ENCODE assay signal across 26 cellular contexts in genomic region chr11:134879341-134879740, GRCh38.
"Had no signal": no experiment of that assay in that cellular context is flagged by ENCODE, and none has a peak within 500 bp of the region (broad histone marks: within the 10 kb centered on the region; RNA-seq: fewer than 3 reads in every experiment).

No MANE protein-coding gene starts in this region.

- H3K27ac ChIP-seq: left lung, lower lobe of right lung, pancreas, prostate gland, skin epidermis, stomach, testis, thyroid gland, transverse colon, uterus had no signal

- H3K4me1 ChIP-seq: left lung, lower lobe of right lung, pancreas, prostate gland, stomach, testis, thyroid gland, transverse colon, uterus had no signal

- H3K9me3 ChIP-seq: left lung, lower lobe of right lung, pancreas, prostate gland, stomach, testis, thyroid gland, transverse colon, uterus had no signal

- DNase-seq: hippocampal formation; kidney glomerular epithelial cell; left cardiac atrium; left lung; lower lobe of right lung; mammary epithelial cell; mesenchymal stem cell; naive thymus-derived CD8-positive, alpha-beta T cell; nucleus accumbens; pancreas; retina; right cardiac atrium; stimulated activated CD4-positive, alpha-beta T cell treated with anti-CD3 and anti-CD28 coated beads, Interleukin-12 subunit alpha, Interleukin-12 subunit beta, amount 100 ng/mL, for 4 hours; stimulated activated CD4-positive, alpha-beta T cell treated with anti-CD3 and anti-CD28 coated beads, Interleukin-15, amount 100 ng/mL, for 24 hours; stimulated activated CD4-positive, alpha-beta T cell treated with anti-CD3 and anti-CD28 coated beads, Interleukin-2, amount 100 ng/mL, for 24 hours; stimulated activated CD4-positive, alpha-beta T cell treated with anti-CD3 and anti-CD28 coated beads, Interleukin-4, amount 100 ng/mL, for 1 hour; stimulated activated naive B cell treated with anti-CD40 and anti-IgM and Interleukin-4, amounts not matched to agents 10 μg/mL and 1 μg/mL and 100 μg/mL, for 72 hours; stimulated activated naive CD8-positive, alpha-beta T cell treated with anti-CD3 and anti-CD28 coated beads, Interleukin-15, Interleukin-2, amounts not matched to agents 100 U/mL and 50 U/mL, for 24 hours; stomach; testis; thyroid gland; transverse colon; uterus had no signal

- H3K4me3 ChIP-seq: left lung, lower lobe of right lung, pancreas, prostate gland, skin epidermis, stomach, testis, thyroid gland, transverse colon, uterus had no signal

- ATAC-seq: left cardiac atrium; left lung; lower lobe of right lung; naive thymus-derived CD8-positive, alpha-beta T cell; pancreas; right cardiac atrium; sciatic nerve; stimulated activated naive B cell treated with anti-CD40 and anti-IgM and Interleukin-4, amounts not matched to agents 10 μg/mL and 1 μg/mL and 100 μg/mL, for 72 hours; stimulated activated naive CD8-positive, alpha-beta T cell treated with anti-CD3 and anti-CD28 coated beads, Interleukin-15, Interleukin-2, amounts not matched to agents 100 U/mL and 50 U/mL, for 24 hours had no signal

- H3K36me3 ChIP-seq: left lung, lower lobe of right lung, pancreas, prostate gland, stomach, thyroid gland, transverse colon, uterus had no signal

- H3K27me3 ChIP-seq: testis, thyroid gland, transverse colon, uterus had no signal
